28 cellular contexts compared by ENCODE assay signal in genomic region chr2:70759446-70759845, GRCh38. TPM values are rescaled to one million over a fixed set of nuclear protein-coding genes. Genes with fewer than 3 reads are reported as not detected.
"Had no signal": no experiment of that assay in that cellular context is flagged by ENCODE, and none has a peak within 500 bp of the region (broad histone marks: within the 10 kb centered on the region; RNA-seq: fewer than 3 reads in every experiment).

No MANE protein-coding gene starts in this region.

- H3K4me3 ChIP-seq: esophagus squamous epithelium, gastroesophageal sphincter, left ventricle myocardium inferior, lower lobe of right lung, pancreas, prostate gland, spleen, testis, tibial nerve, upper lobe of right lung had no signal

- DNase-seq: effector memory CD8-positive, alpha-beta T cell; esophagus squamous epithelium; foreskin fibroblast; immature natural killer cell; left cardiac atrium; left ventricle myocardium inferior; lower lobe of right lung; mesenchymal stem cell; naive B cell; occipital lobe; pancreas; spleen; stimulated activated CD4-positive, alpha-beta T cell treated with anti-CD3 and anti-CD28 coated beads, Interleukin-15, amount 100 ng/mL, for 24 hours; stimulated activated CD4-positive, alpha-beta T cell treated with anti-CD3 and anti-CD28 coated beads, Interleukin-1b, Interleukin-23, amount 100 ng/mL, for 48 hours; stimulated activated CD4-positive, alpha-beta T cell treated with anti-CD3 and anti-CD28 coated beads, Interleukin-4, amount 100 ng/mL, for 24 hours; testis; upper lobe of right lung had no signal

- H3K4me3 Mint-ChIP-seq: effector memory CD8-positive, alpha-beta T cell; immature natural killer cell; naive B cell; nephron; stimulated activated memory B cell treated with anti-CD40 and anti-IgM and Interleukin-4, amounts not matched to agents 10 μg/mL and 1 μg/mL and 100 μg/mL, for 72 hours; stimulated activated naive CD8-positive, alpha-beta T cell treated with anti-CD3 and anti-CD28 coated beads, Interleukin-15, Interleukin-2, amounts not matched to agents 100 ng/mL and 50 ng/mL, for 24 hours had no signal

- H3K9me3 Mint-ChIP-seq: effector memory CD8-positive, alpha-beta T cell; nephron; stimulated activated memory B cell treated with anti-CD40 and anti-IgM and Interleukin-4, amounts not matched to agents 10 μg/mL and 1 μg/mL and 100 μg/mL, for 72 hours; stimulated activated naive CD8-positive, alpha-beta T cell treated with anti-CD3 and anti-CD28 coated beads, Interleukin-15, Interleukin-2, amounts not matched to agents 100 ng/mL and 50 ng/mL, for 24 hours had no signal

- H3K4me1 ChIP-seq: esophagus squamous epithelium, gastroesophageal sphincter, left ventricle myocardium inferior, lower lobe of right lung, pancreas, prostate gland, spleen, testis, tibial nerve, upper lobe of right lung had no signal

- H3K36me3 Mint-ChIP-seq: immature natural killer cell had no signal

- ATAC-seq: effector memory CD8-positive, alpha-beta T cell; gastroesophageal sphincter; left cardiac atrium; lower lobe of right lung; pancreas; sciatic nerve; stimulated activated memory B cell treated with anti-CD40 and anti-IgM and Interleukin-4, amounts not matched to agents 10 μg/mL and 1 μg/mL and 100 μg/mL, for 72 hours; upper lobe of right lung had no signal

- H3K27ac Mint-ChIP-seq: effector memory CD8-positive, alpha-beta T cell; immature natural killer cell; nephron; stimulated activated memory B cell treated with anti-CD40 and anti-IgM and Interleukin-4, amounts not matched to agents 10 μg/mL and 1 μg/mL and 100 μg/mL, for 72 hours; stimulated activated naive CD8-positive, alpha-beta T cell treated with anti-CD3 and anti-CD28 coated beads, Interleukin-15, Interleukin-2, amounts not matched to agents 100 ng/mL and 50 ng/mL, for 24 hours had no signal

- H3K27ac ChIP-seq: esophagus squamous epithelium, gastroesophageal sphincter, left ventricle myocardium inferior, lower lobe of right lung, pancreas, prostate gland, spleen, testis, tibial nerve, upper lobe of right lung had no signal

- H3K27me3 Mint-ChIP-seq: stimulated activated memory B cell treated with anti-CD40 and anti-IgM and Interleukin-4, amounts not matched to agents 10 μg/mL and 1 μg/mL and 100 μg/mL, for 72 hours had no signal

- H3K36me3 ChIP-seq: esophagus squamous epithelium, gastroesophageal sphincter, left ventricle myocardium inferior, lower lobe of right lung, pancreas, prostate gland, spleen, tibial nerve, upper lobe of right lung had no signal

- H3K4me1 Mint-ChIP-seq: immature natural killer cell; nephron; stimulated activated memory B cell treated with anti-CD40 and anti-IgM and Interleukin-4, amounts not matched to agents 10 μg/mL and 1 μg/mL and 100 μg/mL, for 72 hours had no signal

- H3K27me3 ChIP-seq: pancreas, testis had no signal

RNA-seq across cellular contexts. Expression of gene ADD2, which starts 8.6 kb away (rescaled TPM):
- polyA plus RNA-seq: immature natural killer cell had no signal

RNA-seq across cellular contexts. Expression of gene FIGLA, which starts 31.0 kb away (rescaled TPM):
- total RNA-seq: epithelial cell of proximal tubule, esophagus squamous epithelium, gastroesophageal sphincter, left cardiac atrium, left ventricle myocardium inferior, lower lobe of right lung, occipital lobe, prostate gland, renal cortical epithelial cell, skeletal muscle tissue, spleen, tibial nerve, upper lobe of right lung had no signal
- polyA plus RNA-seq: keratinocyte had no signal
